In genomic region chr10:71727429-71728217, GRCh38 we compare ENCODE assay signal across 1 cellular context.
A peak's percentile ranks its signal among the peaks of the same experiment; 100 is the strongest.
TF ChIP-seq lines count a peak whose summit lies in the region.

No MANE protein-coding gene starts in this region.

TF ChIP-seq in K562, 482 proteins besides CTCF, POLR2A, EP300 and RAD21 (continued from another document and continues in another):
- TF ChIP-seq PRDM10 (IDR thresholded peaks at IDR 0.05; ENCODE audit: partially characterized antibody) (no peak), ZNF699 (CRISPR knock-in tag; IDR thresholded peaks at IDR 0.05; ENCODE audit: insufficient replicate concordance) (no peak), CC2D1A (IDR thresholded peaks at IDR 0.05) (no peak), THAP12 (CRISPR knock-in tag; IDR thresholded peaks at IDR 0.05) (no peak), XRCC4 (IDR thresholded peaks at IDR 0.05; ENCODE audit: extremely low read depth, insufficient read depth, insufficient read length) (no peak), STAT5B (CRISPR knock-in tag; IDR thresholded peaks at IDR 0.05) (no peak), ETS1 (conservative IDR thresholded peaks at IDR 0.05; ENCODE audit: control insufficient read depth, low read depth, low read length) (no peak), NONO (IDR thresholded peaks at IDR 0.05; ENCODE audit: low read depth in 2 of 2, low read length in 1 of 2) (no peak), NR3C1 (CRISPR knock-in tag; IDR thresholded peaks at IDR 0.05) (no peak), PPARD (CRISPR knock-in tag; IDR thresholded peaks at IDR 0.05) (no peak), FOXA1 (IDR thresholded peaks at IDR 0.05; ENCODE audit: borderline replicate concordance) (no peak), ZNF165 (CRISPR knock-in tag; IDR thresholded peaks at IDR 0.05; ENCODE audit: borderline replicate concordance) (no peak), SLC30A9 (CRISPR knock-in tag; IDR thresholded peaks at IDR 0.05) (no peak), TCF15 (CRISPR knock-in tag; IDR thresholded peaks at IDR 0.05) (no peak), NKRF (IDR thresholded peaks at IDR 0.05; ENCODE audit: borderline replicate concordance) (no peak), CBFA2T2 (conservative IDR thresholded peaks at IDR 0.05) (no peak), SIN3A (IDR thresholded peaks at IDR 0.05; ENCODE audit: borderline replicate concordance in 2 of 2, control insufficient read depth in 1 of 2, low read depth in 2 of 2, low read length in 2 of 2) (no peak), PREB (CRISPR knock-in tag; IDR thresholded peaks at IDR 0.05) (no peak), NFIC (IDR thresholded peaks at IDR 0.05) (peak; percentile 82), CREB1 (IDR thresholded peaks at IDR 0.05) (no peak), CREB1 (CRISPR knock-in tag; IDR thresholded peaks at IDR 0.05) (no peak), THRAP3 (IDR thresholded peaks at IDR 0.05; ENCODE audit: borderline replicate concordance) (no peak), SAP30 (IDR thresholded peaks at IDR 0.05; ENCODE audit: borderline replicate concordance, insufficient read depth, low read depth, low read length, poor library complexity, severe bottlenecking) (no peak), CHD4 (IDR thresholded peaks at IDR 0.05; ENCODE audit: insufficient read depth, insufficient replicate concordance, low read depth, low read length, poor library complexity, severe bottlenecking) (peak; percentile 68), NFXL1 (CRISPR knock-in tag; IDR thresholded peaks at IDR 0.05) (0 out of 2 replicates have a peak, but pooled peaks have one; percentile 44), NFIX (CRISPR knock-in tag; IDR thresholded peaks at IDR 0.05; ENCODE audit: low read depth) (no peak), SAFB2 (IDR thresholded peaks at IDR 0.05; ENCODE audit: borderline replicate concordance, low read depth, low read length, severe bottlenecking) (no peak), GATAD2B (IDR thresholded peaks at IDR 0.05; ENCODE audit: borderline replicate concordance) (no peak), SMAD1 (IDR thresholded peaks at IDR 0.05; ENCODE audit: low read depth, low read length, partially characterized antibody) (no peak), ZNF395 (CRISPR knock-in tag; IDR thresholded peaks at IDR 0.05) (no peak), PKNOX1 (IDR thresholded peaks at IDR 0.05) (peak; percentile 42), GTF2A2 (tag; IDR thresholded peaks at IDR 0.05) (no peak), TRIM25 (IDR thresholded peaks at IDR 0.05; ENCODE audit: borderline replicate concordance) (no peak), ZFP91 (CRISPR knock-in tag; IDR thresholded peaks at IDR 0.05) (no peak), USF1 (CRISPR knock-in tag; IDR thresholded peaks at IDR 0.05) (peak; percentile 24; the same call in 1 of the 2 replicates), ZNF766 (CRISPR knock-in tag; conservative IDR thresholded peaks at IDR 0.05) (no peak), ZNF239 (CRISPR knock-in tag; IDR thresholded peaks at IDR 0.05) (no peak), RBM22 (IDR thresholded peaks at IDR 0.05; ENCODE audit: low read depth, low read length, poor library complexity, severe bottlenecking) (no peak), MBD2 (IDR thresholded peaks at IDR 0.05; ENCODE audit: borderline replicate concordance, low read depth) (no peak), CXXC5 (CRISPR knock-in tag; IDR thresholded peaks at IDR 0.05) (0 out of 2 replicates have a peak, but pooled peaks have one; percentile 12), TFAP4 (CRISPR knock-in tag; IDR thresholded peaks at IDR 0.05; ENCODE audit: borderline replicate concordance) (0 out of 2 replicates have a peak, but pooled peaks have one; percentile 17), ZNF707 (CRISPR knock-in tag; conservative IDR thresholded peaks at IDR 0.05) (no peak), SMAD4 (CRISPR knock-in tag; conservative IDR thresholded peaks at IDR 0.05) (peak; percentile 45; the same call in 1 of the 2 replicates), CHD2 (IDR thresholded peaks at IDR 0.05; ENCODE audit: low read depth, low read length) (no peak)
